In genomic region chr6:21596379-21597242, GRCh38 we compare ENCODE assay signal across 8 cellular contexts. TPM values are rescaled to one million over a fixed set of nuclear protein-coding genes. Genes with fewer than 3 reads are reported as not detected.
DNase-seq lines count a peak whose midpoint lies in the region; ATAC-seq and TF ChIP-seq lines count a peak whose summit lies in the region.

No MANE protein-coding gene starts in this region.

- H3K79me2 ChIP-seq in H9 (ENCODE audit: insufficient read depth, low read length), result peaks cover 37% of the 10 kb centered on the region; the same call in 1 of the 2 replicates

- no peak overlapping the region for H2AK5ac ChIP-seq in H9 (ENCODE audit: insufficient read length, low read length)

- H3K4me1 ChIP-seq in H9 (ENCODE audit: insufficient read depth, low read length), result peaks cover 7% of the 10 kb centered on the region; the same call in 1 of the 2 replicates
- H3K4me1 ChIP-seq in neuron (ENCODE audit: insufficient read depth, low read length), result peaks cover 20% of the 10 kb centered on the region

- peaks cover 41% of the 10 kb centered on the region for H3K36me3 ChIP-seq in neuron (ENCODE audit: insufficient read depth, low read length)

- no peaks in the 10 kb centered on the region for H3K79me1 ChIP-seq in H9 (ENCODE audit: insufficient read depth, low read depth, low read length, poor library complexity, severe bottlenecking)

- H3K14ac ChIP-seq in H9 (ENCODE audit: insufficient read depth, low read length), result peak overlapping the region; percentile 70

- ATAC-seq in activated naive CD4-positive, alpha-beta T cell treated with anti-CD3 and anti-CD28 coated beads, Interleukin-2, amount 50 U/mL, for 72 hours, result peak; percentile 21 to 25
- no peak for ATAC-seq in HG02759 (IDR thresholded peaks at IDR 0.05; ENCODE audit: unreplicated experiment)

- no peak overlapping the region for H4K8ac ChIP-seq in H9 (replicated peaks; ENCODE audit: insufficient read length, low read depth, low read length)

- peak overlapping the region; percentile 74 for H3K9ac ChIP-seq in H9 (ENCODE audit: extremely low read depth, insufficient read length, low read length)

- no peak overlapping the region for H4K91ac ChIP-seq in H9 (ENCODE audit: insufficient read length, low read depth, low read length)

- H3K4me1 Mint-ChIP-seq in H9, result peaks cover 33 to 39% of the 10 kb centered on the region in 2 experiments

- no CpG with 5 or more reads among the region's 37 CpGs for WGBS in H9 (ENCODE audit: extremely low coverage, insufficient read length, low lambda C conversion rate)

- H3K18ac ChIP-seq in H9 (ENCODE audit: insufficient read length, low read depth, low read length), result no peak overlapping the region

- H3K9me3 ChIP-seq in H9 (ENCODE audit: control insufficient read depth, low read depth, low read length) (no peaks in the 10 kb centered on the region), neuron (ENCODE audit: low read length) (no peaks in the 10 kb centered on the region)

- H3K23me2 ChIP-seq in H9 (ENCODE audit: insufficient read length, low read depth, low read length, poor library complexity, severe bottlenecking), result peaks cover 3% of the 10 kb centered on the region

- peak overlapping the region; percentile 56 for H3K4me2 ChIP-seq in H9 (ENCODE audit: insufficient read depth, insufficient read length, low read length)

- no peak overlapping the region for H3K4ac ChIP-seq in H9 (ENCODE audit: low read depth, low read length)

- no peaks in the 10 kb centered on the region for H4K20me1 ChIP-seq in H9 (ENCODE audit: control insufficient read depth, insufficient read depth, insufficient read length)

- H3K27me3 ChIP-seq in H9 (ENCODE audit: insufficient read depth, low read length) (no peaks in the 10 kb centered on the region), neuron (ENCODE audit: insufficient read depth, low read length) (no peaks in the 10 kb centered on the region)

- peak overlapping the region in 1 of 2 experiments; percentile 99; a peak in 4 of 5 replicates for H3K4me3 Mint-ChIP-seq in H9

- no peak overlapping the region for H3T11ph ChIP-seq in H9 (ENCODE audit: low read length)

- no peak overlapping the region for H2BK5ac ChIP-seq in H9 (ENCODE audit: insufficient read length, low read length)

- DNase-seq in D341Med (ENCODE audit: low spot score) (peak; percentile 51), H9 (peak; percentile 60), NCI-H526 (lab: John Stamatoyannopoulos, UW) (peak; percentile 83 to 94), glomerular visceral epithelial cell (ENCODE audit: extremely low spot score) (peak; percentile 87), NCI-H1930 (lab: John Stamatoyannopoulos, UW) (no peak)
- DNase-seq in activated naive CD4-positive, alpha-beta T cell treated with anti-CD3 and anti-CD28 coated beads, Interleukin-2, amount 50 U/mL, for 72 hours (ENCODE audit: low spot score in 2 of 2), result peak; percentile 14 to 56

- H3K36me3 Mint-ChIP-seq in H9 (ENCODE audit: insufficient read depth in 1 of 3, low read depth in 3 of 3), result peaks cover 41 to 47% (median 43%) of the 10 kb centered on the region in 3 experiments
- H3K36me3 Mint-ChIP-seq in activated naive CD4-positive, alpha-beta T cell treated with anti-CD3 and anti-CD28 coated beads, Interleukin-2, amount 50 U/mL, for 72 hours, result peaks cover 0 to 8% of the 10 kb centered on the region in 2 donors

- H2AFZ ChIP-seq in H9 (ENCODE audit: low read length) (no peak overlapping the region), neuron (ENCODE audit: low read depth, low read length) (no peak overlapping the region)

- H3K56ac ChIP-seq in H9 (ENCODE audit: insufficient read length, low read depth, low read length), result no peak overlapping the region

- H3K4me3 ChIP-seq in neuron (ENCODE audit: low read length), result peak overlapping the region; percentile 93

- no peak overlapping the region for H2BK15ac ChIP-seq in H9 (ENCODE audit: low read depth, low read length)

- H3K23ac ChIP-seq in H9 (ENCODE audit: insufficient read length, low read depth, low read length), result no peak overlapping the region

- no peak overlapping the region for H2BK120ac ChIP-seq in H9 (ENCODE audit: low read depth, low read length, poor library complexity, severe bottlenecking)

- TF ChIP-seq CTCF in H9 (conservative IDR thresholded peaks at IDR 0.05), result peak; percentile 69

- H4K5ac ChIP-seq in H9 (ENCODE audit: insufficient read length, low read depth, low read length), result no peak overlapping the region

- H3K27ac ChIP-seq in H9 (ENCODE audit: insufficient read length, low read depth, low read length), result no peak overlapping the region

- H3K27me3 Mint-ChIP-seq in H9 (ENCODE audit: low read depth), result peaks cover 4% of the 10 kb centered on the region; the same call in 1 of the 2 replicates

- H2BK20ac ChIP-seq in H9 (ENCODE audit: low read depth, low read length, poor library complexity, severe bottlenecking), result no peak overlapping the region

- peak overlapping the region; percentile 97 to 99 (median 98) for H3K27ac Mint-ChIP-seq in H9
- peak overlapping the region; percentile 74 to 85 for H3K27ac Mint-ChIP-seq in activated naive CD4-positive, alpha-beta T cell treated with anti-CD3 and anti-CD28 coated beads, Interleukin-2, amount 50 U/mL, for 72 hours

- H3K9me3 Mint-ChIP-seq in H9, result peaks cover 10 to 18% of the 10 kb centered on the region in 2 experiments
- no peaks in the 10 kb centered on the region for H3K9me3 Mint-ChIP-seq in activated naive CD4-positive, alpha-beta T cell treated with anti-CD3 and anti-CD28 coated beads, Interleukin-2, amount 50 U/mL, for 72 hours

- H2BK12ac ChIP-seq in H9 (ENCODE audit: insufficient read length, low read depth, low read length), result no peak overlapping the region

RNA-seq across cellular contexts. Expression of gene SOX4, which starts 3.1 kb away (rescaled TPM):
- 108 and 112 TPM in 2 replicates for total RNA-seq in H9 (2021)
- 1 to 10 TPM in 1 of 2 donors, under 1 TPM in 1; 0.89 to 4.2 TPM for total RNA-seq in activated naive CD4-positive, alpha-beta T cell treated with anti-CD3 and anti-CD28 coated beads, Interleukin-2, amount 50 U/mL, for 72 hours

Comparison
In these comparisons a context has a peak if more than half of its experiments do, and no peak if none do; other contexts are left out.
1. DNase-seq: peak in D341Med (single experiment), H9 (single experiment), NCI-H526 (2 of 2), activated naive CD4-positive, alpha-beta T cell treated with anti-CD3 and anti-CD28 coated beads, Interleukin-2, amount 50 U/mL, for 72 hours (2 of 2) and glomerular visceral epithelial cell (single experiment); none in NCI-H1930 (0 of 2).
2. RNA of gene SOX4, which starts 3.1 kb away (total RNA-seq): 108 to 112 TPM in H9; 0.89 to 4.2 TPM in activated naive CD4-positive, alpha-beta T cell treated with anti-CD3 and anti-CD28 coated beads, Interleukin-2, amount 50 U/mL, for 72 hours; every median in the first group is over 10 times any median in the second.